In the genomic region with DNA sequence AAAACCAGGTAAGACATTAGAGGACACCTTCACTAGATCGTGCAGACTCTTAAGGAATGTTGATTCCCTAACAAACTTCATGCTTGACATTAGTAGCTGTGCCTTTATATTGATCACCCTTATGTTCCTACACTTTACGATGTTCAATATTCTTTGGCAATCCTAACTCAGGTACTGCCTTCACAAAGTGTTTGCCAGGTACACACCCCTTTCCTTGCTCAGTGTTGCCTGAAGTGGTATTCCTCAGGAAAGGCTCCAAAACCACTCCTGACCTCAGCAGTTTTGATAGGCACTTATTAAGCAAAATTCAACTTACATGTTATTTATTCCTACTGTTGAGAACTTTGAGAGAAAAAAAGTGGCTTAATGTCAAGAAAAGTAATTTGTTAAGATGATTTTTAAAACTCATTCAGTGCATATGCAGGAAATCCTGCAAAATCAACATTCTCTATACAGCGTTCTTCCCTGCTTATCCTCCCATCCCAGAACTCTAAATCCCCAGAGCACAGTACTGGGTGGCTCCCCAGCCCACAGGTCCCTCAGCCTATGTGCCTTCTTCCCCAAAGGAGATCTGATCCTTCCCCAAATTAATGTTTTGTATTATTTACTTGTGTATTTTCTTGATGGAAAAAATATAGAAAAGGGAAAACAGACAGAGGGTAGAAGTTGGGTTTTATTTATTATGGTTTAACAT, we compare ENCODE assay signal across 22 cellular contexts.
DNase-seq lines count a peak whose midpoint lies in the region; ATAC-seq, FAIRE-seq and TF ChIP-seq lines count a peak whose summit lies in the region.
"Had no signal": no experiment of that assay in that cellular context is flagged by ENCODE, and none has a peak within 500 bp of the region (broad histone marks: within the 10 kb centered on the region; RNA-seq: fewer than 3 reads in every experiment).

No MANE protein-coding gene starts in this region.

- 57 to 70% methylated on average over 3 of the region's 3 CpGs for WGBS in pancreas, 2 donors
- WGBS in upper lobe of left lung, 2 donors: 59 to 64% methylated on average over 3 of the region's 3 CpGs

- H3K4me3 ChIP-seq in bronchial epithelial cell (ENCODE audit: low read depth, low read length): no peak overlapping the region
- H3K4me3 ChIP-seq in left lung: no peak overlapping the region
- H3K4me3 ChIP-seq in pancreas: no peak overlapping the region
- no peak overlapping the region for H3K4me3 ChIP-seq in upper lobe of left lung
- H3K4me3 ChIP-seq: BLaER1 treated with 17β-estradiol and CSF1 and Interleukin-3, amounts not matched to agents 10 nM and 100 nM; GM12878; K562 had no signal

- no peaks in the 10 kb centered on the region for H3K36me3 ChIP-seq in bronchial epithelial cell (ENCODE audit: control insufficient read depth, insufficient read depth, low read length)
- no peaks in the 10 kb centered on the region for H3K36me3 ChIP-seq in left lung
- H3K36me3 ChIP-seq in pancreas: no peaks in the 10 kb centered on the region
- no peaks in the 10 kb centered on the region for H3K36me3 ChIP-seq in upper lobe of left lung
- H3K36me3 ChIP-seq: BLaER1 treated with 17β-estradiol and CSF1 and Interleukin-3, amounts not matched to agents 10 nM and 100 nM had no signal

- DNase-seq in bronchial epithelial cell (ENCODE audit: low read depth): peak; percentile 36
- DNase-seq in left lung: no peak
- DNase-seq in pancreas: no peak
- peak in 1 of 2 donors; percentile 57 for DNase-seq in upper lobe of left lung
- no peak for DNase-seq in GM13976 (ENCODE audit: low spot score)
- no peak for DNase-seq in NCI-H1105 (lab: John Stamatoyannopoulos, UW)
- DNase-seq: CD8-positive, alpha-beta memory T cell; COR-L47; DMS 273 treated with DMSO at 0.1 percent for 48 hours; DMS53; DND-41; EL; GOT3; H7; IMR-90 had no signal

- FAIRE-seq in bronchial epithelial cell (lab: Jason Lieb, UNC) (no peak), pancreas (lab: Jason Lieb, UNC) (no peak)
- FAIRE-seq: GM12878, GM18507, HTR-8/SVneo, K562 had no signal

- no peak for TF ChIP-seq EP300 in upper lobe of left lung (IDR thresholded peaks at IDR 0.05)

- peak; percentile 93 for ATAC-seq in left lung
- ATAC-seq in pancreas: peak in 3 of 4 donors; percentile 14 to 57 (median 51)
- ATAC-seq in upper lobe of left lung (ENCODE audit: low FRiP score in 2 of 2): peak; percentile 29 to 62
- ATAC-seq in HG03159 (IDR thresholded peaks at IDR 0.05; ENCODE audit: unreplicated experiment): no peak
- ATAC-seq: GM12878, HCT116, K562 had no signal

- no peak for TF ChIP-seq POLR2A in upper lobe of left lung (IDR thresholded peaks at IDR 0.05)

- H3K9me3 ChIP-seq in left lung: no peaks in the 10 kb centered on the region
- no peaks in the 10 kb centered on the region for H3K9me3 ChIP-seq in pancreas
- no peaks in the 10 kb centered on the region for H3K9me3 ChIP-seq in upper lobe of left lung
- H3K9me3 ChIP-seq: BLaER1 treated with 17β-estradiol and CSF1 and Interleukin-3, amounts not matched to agents 10 nM and 100 nM had no signal

- TF ChIP-seq CTCF in bronchial epithelial cell (IDR thresholded peaks at IDR 0.05; ENCODE audit: insufficient read depth, low read length, severe bottlenecking): no peak
- no peak for TF ChIP-seq CTCF in left lung (IDR thresholded peaks at IDR 0.05)
- TF ChIP-seq CTCF in pancreas (IDR thresholded peaks at IDR 0.05): no peak
- TF ChIP-seq CTCF in upper lobe of left lung (IDR thresholded peaks at IDR 0.05): no peak
- no peak for TF ChIP-seq CTCF in GM13976 (IDR thresholded peaks at IDR 0.05; ENCODE audit: borderline replicate concordance, control extremely low read depth, extremely low read depth, insufficient read depth, missing control alignments)

- intact Hi-C loops in left lung (cut with DNase I) (no loop called here), pancreas (cut with DNase I) (no loop called here)

- in situ Hi-C loops in GM13976 (cut with MboI; ENCODE audit: low sequenced_read_pairs, unreplicated experiment): no loop called here

- H3K27me3 ChIP-seq in bronchial epithelial cell (ENCODE audit: control insufficient read depth, insufficient read depth, low read length) (no peaks in the 10 kb centered on the region), left lung (no peaks in the 10 kb centered on the region), pancreas (no peaks in the 10 kb centered on the region), upper lobe of left lung (no peaks in the 10 kb centered on the region)
- H3K27me3 ChIP-seq: BLaER1 treated with 17β-estradiol and CSF1 and Interleukin-3, amounts not matched to agents 10 nM and 100 nM had no signal

- H3K27ac ChIP-seq in left lung (no peak overlapping the region), pancreas (no peak overlapping the region), upper lobe of left lung (peak overlapping the region in 1 of 4 donors; percentile 31)
- H3K27ac ChIP-seq: BLaER1 treated with 17β-estradiol and CSF1 and Interleukin-3, amounts not matched to agents 10 nM and 100 nM had no signal

- no peaks in the 10 kb centered on the region for H3K4me1 ChIP-seq in left lung
- peaks cover 0 to 12% (median 0%) of the 10 kb centered on the region in 3 donors for H3K4me1 ChIP-seq in pancreas
- H3K4me1 ChIP-seq in upper lobe of left lung: peaks cover 0 to 6% (median 1%) of the 10 kb centered on the region in 4 donors
- H3K4me1 ChIP-seq: BLaER1 treated with 17β-estradiol and CSF1 and Interleukin-3, amounts not matched to agents 10 nM and 100 nM had no signal
